27 cellular contexts compared by ENCODE assay signal in the genomic region with DNA sequence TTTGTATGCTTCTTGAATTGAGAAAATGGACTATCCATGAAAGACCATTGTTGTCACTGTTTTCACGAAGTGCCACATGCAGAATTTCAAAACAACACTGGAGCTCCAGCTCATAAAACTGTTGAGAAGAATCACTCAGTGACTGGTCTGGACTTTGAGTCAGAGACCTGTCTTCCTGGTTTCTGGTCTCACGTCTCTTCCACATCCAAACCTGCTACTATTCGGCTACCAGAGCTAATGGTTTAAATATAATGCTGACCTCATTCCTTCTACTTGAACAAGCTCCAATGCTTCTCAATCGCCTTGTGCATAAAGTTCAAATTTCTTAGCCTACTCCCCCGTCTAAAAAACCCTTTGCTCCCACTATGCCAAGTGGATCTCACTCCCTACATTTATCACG.
"Had no signal": no experiment of that assay in that cellular context is flagged by ENCODE, and none has a peak within 500 bp of the region (broad histone marks: within the 10 kb centered on the region; RNA-seq: fewer than 3 reads in every experiment).

No MANE protein-coding gene starts in this region.

- H3K27me3 Mint-ChIP-seq: activated CD4-positive, alpha-beta T cell treated with anti-CD3 and anti-CD28 coated beads, Interleukin-2, amount 10 ng/mL, durations not matched to agents 24 days and 14 days had no signal

- H3K4me3 ChIP-seq: adrenal gland, body of pancreas, breast epithelium, Peyer's patch, SJSA1 had no signal

- ATAC-seq: activated CD8-positive, alpha-beta T cell treated with anti-CD3 and anti-CD28 coated beads, Interleukin-2, amount 10 ng/mL, durations not matched to agents 7 days and 5 days; activated naive CD4-positive, alpha-beta T cell treated with anti-CD3 and anti-CD28 coated beads, Interleukin-2, amount 50 U/mL, for 72 hours; activated T-cell treated with anti-CD3 and anti-CD28 coated beads, Interleukin-2, amount 50 U/mL, for 4 hours; body of pancreas had no signal

- H3K4me1 Mint-ChIP-seq: activated CD4-positive, alpha-beta T cell treated with anti-CD3 and anti-CD28 coated beads, Interleukin-2, amount 10 ng/mL, durations not matched to agents 24 days and 14 days had no signal

- DNase-seq: activated CD4-positive, alpha-beta T cell treated with anti-CD3 and anti-CD28 coated beads, Interleukin-2, amount 10 ng/mL, durations not matched to agents 24 days and 14 days; activated CD4-positive, alpha-beta T cell treated with anti-CD3 and anti-CD28 coated beads, Interleukin-2, amount 50 U/mL, for 48 hours; activated CD8-positive, alpha-beta T cell treated with anti-CD3 and anti-CD28 coated beads, Interleukin-2, amount 10 ng/mL, durations not matched to agents 7 days and 5 days; activated gamma-delta T cell treated with Interleukin-2 at 50 U/mL for 16 hours; activated naive CD4-positive, alpha-beta T cell treated with anti-CD3 and anti-CD28 coated beads for 36 hours; activated T-cell treated with anti-CD3 and anti-CD28 coated beads for 4 hours; activated T-cell treated with anti-CD3 and anti-CD28 coated beads, Interleukin-2, amount 50 U/mL, for 4 hours; adrenal gland; body of pancreas; NCI-H1105; NCI-H1417 treated with DMSO at 0.1 percent for 48 hours; NCI-H187 treated with DMSO at 0.1 percent for 48 hours; NCI-H2081; NCI-H2171 treated with DMSO at 0.1 percent for 48 hours; NCI-H2227 treated with DMSO at 0.1 percent for 48 hours; NCI-H446 treated with DMSO at 0.1 percent for 48 hours; NCI-H524; Peyer's patch; RPMI8226; SHP77 treated with DMSO at 0.1 percent for 48 hours; SK-N-SH had no signal

- H3K4me3 Mint-ChIP-seq: activated CD4-positive, alpha-beta T cell treated with anti-CD3 and anti-CD28 coated beads, Interleukin-2, amount 10 ng/mL, durations not matched to agents 24 days and 14 days; activated CD8-positive, alpha-beta T cell treated with anti-CD3 and anti-CD28 coated beads, Interleukin-2, amount 10 ng/mL, durations not matched to agents 7 days and 5 days; activated naive CD4-positive, alpha-beta T cell treated with anti-CD3 and anti-CD28 coated beads for 36 hours; activated T-cell treated with anti-CD3 and anti-CD28 coated beads, Interleukin-2, amount 50 U/mL, for 4 hours; activated T-helper 1 cell treated with anti-CD3 and anti-CD28 coated beads, Interleukin-12 subunit alpha, Interleukin-12 subunit beta, Interleukin-2, Interleukin-4 antibody, amounts not matched to agents 30 ng/mL and 10 ng/mL and 1 ng/mL, durations not matched to agents 14 hours and 24 hours and 36 hours; T-helper 1 cell treated with Interleukin-12 subunit alpha and Interleukin-12 subunit beta and Interleukin-4 antibody, amounts not matched to agents 30 μg/mL and 1 μg/mL, for 36 hours; T-helper 2 cell treated with Interferon-gamma antibody and Interleukin-4, amounts not matched to agents 5 μg/mL and 100 μg/mL, for 36 hours had no signal

- H3K9me3 Mint-ChIP-seq: activated naive CD4-positive, alpha-beta T cell treated with anti-CD3 and anti-CD28 coated beads for 36 hours; activated naive CD4-positive, alpha-beta T cell treated with anti-CD3 and anti-CD28 coated beads, Interleukin-2, amount 50 U/mL, for 72 hours; activated T-cell treated with anti-CD3 and anti-CD28 coated beads, Interleukin-2, amount 50 U/mL, for 4 hours; T-helper 2 cell treated with Interferon-gamma antibody and Interleukin-4, amounts not matched to agents 5 μg/mL and 100 μg/mL, for 36 hours had no signal

- H3K36me3 Mint-ChIP-seq: activated naive CD4-positive, alpha-beta T cell treated with anti-CD3 and anti-CD28 coated beads, Interleukin-2, amount 50 U/mL, for 72 hours had no signal

- H3K27ac Mint-ChIP-seq: activated CD4-positive, alpha-beta T cell treated with anti-CD3 and anti-CD28 coated beads, Interleukin-2, amount 10 ng/mL, durations not matched to agents 24 days and 14 days; activated CD8-positive, alpha-beta T cell treated with anti-CD3 and anti-CD28 coated beads, Interleukin-2, amount 10 ng/mL, durations not matched to agents 7 days and 5 days; activated naive CD4-positive, alpha-beta T cell treated with anti-CD3 and anti-CD28 coated beads for 36 hours; activated naive CD4-positive, alpha-beta T cell treated with anti-CD3 and anti-CD28 coated beads, Interleukin-2, amount 50 U/mL, for 72 hours; activated T-helper 1 cell treated with anti-CD3 and anti-CD28 coated beads, Interleukin-12 subunit alpha, Interleukin-12 subunit beta, Interleukin-2, Interleukin-4 antibody, amounts not matched to agents 30 ng/mL and 10 ng/mL and 1 ng/mL, durations not matched to agents 14 hours and 24 hours and 36 hours; T-helper 1 cell treated with Interleukin-12 subunit alpha and Interleukin-12 subunit beta and Interleukin-4 antibody, amounts not matched to agents 30 μg/mL and 1 μg/mL, for 36 hours; T-helper 2 cell treated with Interferon-gamma antibody and Interleukin-4, amounts not matched to agents 5 μg/mL and 100 μg/mL, for 36 hours had no signal
